Comparison of ENCODE assay signal across 1 cellular context in genomic region chr14:66831190-66831589, GRCh38.
TF ChIP-seq lines count a peak whose summit lies in the region.

No MANE protein-coding gene starts in this region.

TF ChIP-seq in SK-N-SH treated with all-trans-retinoic acid at 6 μM for 48 hours, 23 proteins besides CTCF, POLR2A, EP300 and RAD21 (continued from another document):
- no peak for TF ChIP-seq CREB5 (CRISPR knock-in tag; IDR thresholded peaks at IDR 0.05; ENCODE audit: low read depth)
- TF ChIP-seq ZFP3 (CRISPR knock-in tag; IDR thresholded peaks at IDR 0.05), result no peak
- no peak for TF ChIP-seq PATZ1 (CRISPR knock-in tag; IDR thresholded peaks at IDR 0.05; ENCODE audit: borderline replicate concordance)
- no peak for TF ChIP-seq SNAI2 (CRISPR knock-in tag; IDR thresholded peaks at IDR 0.05)
